1 cellular context compared by ENCODE assay signal in the genomic region with DNA sequence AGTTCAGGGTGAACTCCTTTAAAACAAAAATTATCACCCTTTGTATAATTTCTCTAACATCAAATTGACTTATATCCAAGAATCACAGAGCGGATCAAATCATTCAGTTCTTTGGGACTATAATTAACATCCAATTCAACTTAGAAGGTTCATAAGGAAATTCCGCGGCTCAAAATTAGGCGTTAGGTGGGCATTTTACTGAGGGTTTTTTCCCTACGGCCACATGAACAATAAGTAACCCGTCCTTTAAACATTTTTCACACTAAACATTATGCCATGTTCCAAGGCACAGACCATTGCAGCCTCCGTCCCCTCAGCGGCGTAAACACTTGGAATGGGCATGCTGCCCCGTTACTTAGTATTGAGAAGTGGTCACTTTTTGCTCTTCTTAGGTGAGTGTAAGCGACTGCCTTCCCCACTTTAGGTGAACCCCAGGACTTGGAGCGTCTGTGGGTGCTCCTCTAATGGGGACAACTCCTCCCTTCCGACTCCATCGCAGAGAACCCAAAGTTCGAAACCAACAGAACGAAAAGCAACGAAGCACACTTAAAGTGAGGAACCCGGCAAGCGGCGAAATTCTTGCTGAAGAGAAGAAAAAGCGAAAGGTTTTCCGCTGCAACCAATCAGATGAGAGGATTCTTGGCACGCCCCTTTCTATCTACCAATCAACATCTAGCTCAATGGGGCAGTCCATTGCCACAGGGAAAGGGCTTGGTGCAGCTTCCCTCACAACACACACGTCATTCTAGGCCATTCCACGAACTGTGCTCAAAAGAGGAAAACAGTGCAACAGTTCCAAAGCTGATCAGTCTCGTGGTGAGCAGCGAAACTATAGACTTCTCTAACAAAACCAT.
TF ChIP-seq lines count a peak whose summit lies in the region.

No MANE protein-coding gene starts in this region.

TF ChIP-seq in HepG2, 621 proteins besides CTCF, POLR2A, EP300 and RAD21 (continued from another document and continues in another):
- TF ChIP-seq, protein P1, sequence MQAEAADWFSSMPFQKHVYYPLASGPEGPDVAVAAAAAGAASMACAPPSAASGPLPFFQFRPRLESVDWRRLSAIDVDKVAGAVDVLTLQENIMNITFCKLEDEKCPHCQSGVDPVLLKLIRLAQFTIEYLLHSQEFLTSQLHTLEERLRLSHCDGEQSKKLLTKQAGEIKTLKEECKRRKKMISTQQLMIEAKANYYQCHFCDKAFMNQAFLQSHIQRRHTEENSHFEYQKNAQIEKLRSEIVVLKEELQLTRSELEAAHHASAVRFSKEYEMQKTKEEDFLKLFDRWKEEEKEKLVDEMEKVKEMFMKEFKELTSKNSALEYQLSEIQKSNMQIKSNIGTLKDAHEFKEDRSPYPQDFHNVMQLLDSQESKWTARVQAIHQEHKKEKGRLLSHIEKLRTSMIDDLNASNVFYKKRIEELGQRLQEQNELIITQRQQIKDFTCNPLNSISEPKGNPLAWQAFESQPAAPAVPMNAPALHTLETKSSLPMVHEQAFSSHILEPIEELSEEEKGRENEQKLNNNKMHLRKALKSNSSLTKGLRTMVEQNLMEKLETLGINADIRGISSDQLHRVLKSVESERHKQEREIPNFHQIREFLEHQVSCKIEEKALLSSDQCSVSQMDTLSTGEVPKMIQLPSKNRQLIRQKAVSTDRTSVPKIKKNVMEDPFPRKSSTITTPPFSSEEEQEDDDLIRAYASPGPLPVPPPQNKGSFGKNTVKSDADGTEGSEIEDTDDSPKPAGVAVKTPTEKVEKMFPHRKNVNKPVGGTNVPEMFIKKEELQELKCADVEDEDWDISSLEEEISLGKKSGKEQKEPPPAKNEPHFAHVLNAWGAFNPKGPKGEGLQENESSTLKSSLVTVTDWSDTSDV (CRISPR knock-in tag; IDR thresholded peaks at IDR 0.05), result no peak
- TF ChIP-seq TOPORS (CRISPR knock-in tag; IDR thresholded peaks at IDR 0.05), result no peak
- TF ChIP-seq, protein P2, sequence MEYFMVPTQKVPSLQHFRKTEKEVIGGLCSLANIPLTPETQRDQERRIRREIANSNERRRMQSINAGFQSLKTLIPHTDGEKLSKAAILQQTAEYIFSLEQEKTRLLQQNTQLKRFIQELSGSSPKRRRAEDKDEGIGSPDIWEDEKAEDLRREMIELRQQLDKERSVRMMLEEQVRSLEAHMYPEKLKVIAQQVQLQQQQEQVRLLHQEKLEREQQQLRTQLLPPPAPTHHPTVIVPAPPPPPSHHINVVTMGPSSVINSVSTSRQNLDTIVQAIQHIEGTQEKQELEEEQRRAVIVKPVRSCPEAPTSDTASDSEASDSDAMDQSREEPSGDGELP (IDR thresholded peaks at IDR 0.05; ENCODE audit: borderline replicate concordance, low read depth), result no peak
- no peak for TF ChIP-seq KAT2B (IDR thresholded peaks at IDR 0.05; ENCODE audit: borderline replicate concordance, low read depth, low read length)
- peak; percentile 67; the same call in 1 of the 2 replicates for TF ChIP-seq ZNF354B (CRISPR knock-in tag; IDR thresholded peaks at IDR 0.05)
- peak; percentile 83; the same call in 1 of the 2 replicates for TF ChIP-seq KDM5A (IDR thresholded peaks at IDR 0.05; ENCODE audit: borderline replicate concordance, low read length)
- TF ChIP-seq ZNF790 (CRISPR knock-in tag; IDR thresholded peaks at IDR 0.05; ENCODE audit: borderline replicate concordance), result no peak
- 0 out of 2 replicates have a peak, but pooled peaks have one; percentile 5 for TF ChIP-seq ZNF501 (CRISPR knock-in tag; IDR thresholded peaks at IDR 0.05)
- no peak for TF ChIP-seq ZC3H13 (CRISPR knock-in tag; IDR thresholded peaks at IDR 0.05)
- no peak for TF ChIP-seq SRSF4 (IDR thresholded peaks at IDR 0.05; ENCODE audit: low read depth, low read length, poor library complexity, severe bottlenecking)
- TF ChIP-seq ZNF773 (CRISPR knock-in tag; IDR thresholded peaks at IDR 0.05; ENCODE audit: borderline replicate concordance), result no peak
- TF ChIP-seq HMG20B (CRISPR knock-in tag; conservative IDR thresholded peaks at IDR 0.05), result no peak
- TF ChIP-seq, protein P3, sequence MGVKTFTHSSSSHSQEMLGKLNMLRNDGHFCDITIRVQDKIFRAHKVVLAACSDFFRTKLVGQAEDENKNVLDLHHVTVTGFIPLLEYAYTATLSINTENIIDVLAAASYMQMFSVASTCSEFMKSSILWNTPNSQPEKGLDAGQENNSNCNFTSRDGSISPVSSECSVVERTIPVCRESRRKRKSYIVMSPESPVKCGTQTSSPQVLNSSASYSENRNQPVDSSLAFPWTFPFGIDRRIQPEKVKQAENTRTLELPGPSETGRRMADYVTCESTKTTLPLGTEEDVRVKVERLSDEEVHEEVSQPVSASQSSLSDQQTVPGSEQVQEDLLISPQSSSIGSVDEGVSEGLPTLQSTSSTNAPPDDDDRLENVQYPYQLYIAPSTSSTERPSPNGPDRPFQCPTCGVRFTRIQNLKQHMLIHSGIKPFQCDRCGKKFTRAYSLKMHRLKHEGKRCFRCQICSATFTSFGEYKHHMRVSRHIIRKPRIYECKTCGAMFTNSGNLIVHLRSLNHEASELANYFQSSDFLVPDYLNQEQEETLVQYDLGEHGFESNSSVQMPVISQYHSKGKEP (CRISPR knock-in tag; IDR thresholded peaks at IDR 0.05), result no peak
- TF ChIP-seq NKX3-1 (CRISPR knock-in tag; IDR thresholded peaks at IDR 0.05), result no peak
- no peak for TF ChIP-seq ZNF451 (CRISPR knock-in tag; IDR thresholded peaks at IDR 0.05)
- TF ChIP-seq MAFK (conservative IDR thresholded peaks at IDR 0.05 in 1 of 2, IDR thresholded peaks at IDR 0.05 in 1 of 2; ENCODE audit: low read length in 2 of 2), result peak; percentile 7 to 27; a peak in 2 of 4 replicates
- TF ChIP-seq PHF8 (CRISPR knock-in tag; IDR thresholded peaks at IDR 0.05), result peak; percentile 22; the same call in 1 of the 2 replicates
- TF ChIP-seq, protein P4, sequence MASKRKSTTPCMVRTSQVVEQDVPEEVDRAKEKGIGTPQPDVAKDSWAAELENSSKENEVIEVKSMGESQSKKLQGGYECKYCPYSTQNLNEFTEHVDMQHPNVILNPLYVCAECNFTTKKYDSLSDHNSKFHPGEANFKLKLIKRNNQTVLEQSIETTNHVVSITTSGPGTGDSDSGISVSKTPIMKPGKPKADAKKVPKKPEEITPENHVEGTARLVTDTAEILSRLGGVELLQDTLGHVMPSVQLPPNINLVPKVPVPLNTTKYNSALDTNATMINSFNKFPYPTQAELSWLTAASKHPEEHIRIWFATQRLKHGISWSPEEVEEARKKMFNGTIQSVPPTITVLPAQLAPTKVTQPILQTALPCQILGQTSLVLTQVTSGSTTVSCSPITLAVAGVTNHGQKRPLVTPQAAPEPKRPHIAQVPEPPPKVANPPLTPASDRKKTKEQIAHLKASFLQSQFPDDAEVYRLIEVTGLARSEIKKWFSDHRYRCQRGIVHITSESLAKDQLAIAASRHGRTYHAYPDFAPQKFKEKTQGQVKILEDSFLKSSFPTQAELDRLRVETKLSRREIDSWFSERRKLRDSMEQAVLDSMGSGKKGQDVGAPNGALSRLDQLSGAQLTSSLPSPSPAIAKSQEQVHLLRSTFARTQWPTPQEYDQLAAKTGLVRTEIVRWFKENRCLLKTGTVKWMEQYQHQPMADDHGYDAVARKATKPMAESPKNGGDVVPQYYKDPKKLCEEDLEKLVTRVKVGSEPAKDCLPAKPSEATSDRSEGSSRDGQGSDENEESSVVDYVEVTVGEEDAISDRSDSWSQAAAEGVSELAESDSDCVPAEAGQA (IDR thresholded peaks at IDR 0.05; ENCODE audit: low read depth), result no peak
- TF ChIP-seq, protein P4 (CRISPR knock-in tag; IDR thresholded peaks at IDR 0.05; ENCODE audit: borderline replicate concordance), result no peak
- TF ChIP-seq, protein P5, sequence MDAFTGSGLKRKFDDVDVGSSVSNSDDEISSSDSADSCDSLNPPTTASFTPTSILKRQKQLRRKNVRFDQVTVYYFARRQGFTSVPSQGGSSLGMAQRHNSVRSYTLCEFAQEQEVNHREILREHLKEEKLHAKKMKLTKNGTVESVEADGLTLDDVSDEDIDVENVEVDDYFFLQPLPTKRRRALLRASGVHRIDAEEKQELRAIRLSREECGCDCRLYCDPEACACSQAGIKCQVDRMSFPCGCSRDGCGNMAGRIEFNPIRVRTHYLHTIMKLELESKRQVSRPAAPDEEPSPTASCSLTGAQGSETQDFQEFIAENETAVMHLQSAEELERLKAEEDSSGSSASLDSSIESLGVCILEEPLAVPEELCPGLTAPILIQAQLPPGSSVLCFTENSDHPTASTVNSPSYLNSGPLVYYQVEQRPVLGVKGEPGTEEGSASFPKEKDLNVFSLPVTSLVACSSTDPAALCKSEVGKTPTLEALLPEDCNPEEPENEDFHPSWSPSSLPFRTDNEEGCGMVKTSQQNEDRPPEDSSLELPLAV (CRISPR knock-in tag; conservative IDR thresholded peaks at IDR 0.05; ENCODE audit: low read depth), result no peak
- TF ChIP-seq, protein P6, sequence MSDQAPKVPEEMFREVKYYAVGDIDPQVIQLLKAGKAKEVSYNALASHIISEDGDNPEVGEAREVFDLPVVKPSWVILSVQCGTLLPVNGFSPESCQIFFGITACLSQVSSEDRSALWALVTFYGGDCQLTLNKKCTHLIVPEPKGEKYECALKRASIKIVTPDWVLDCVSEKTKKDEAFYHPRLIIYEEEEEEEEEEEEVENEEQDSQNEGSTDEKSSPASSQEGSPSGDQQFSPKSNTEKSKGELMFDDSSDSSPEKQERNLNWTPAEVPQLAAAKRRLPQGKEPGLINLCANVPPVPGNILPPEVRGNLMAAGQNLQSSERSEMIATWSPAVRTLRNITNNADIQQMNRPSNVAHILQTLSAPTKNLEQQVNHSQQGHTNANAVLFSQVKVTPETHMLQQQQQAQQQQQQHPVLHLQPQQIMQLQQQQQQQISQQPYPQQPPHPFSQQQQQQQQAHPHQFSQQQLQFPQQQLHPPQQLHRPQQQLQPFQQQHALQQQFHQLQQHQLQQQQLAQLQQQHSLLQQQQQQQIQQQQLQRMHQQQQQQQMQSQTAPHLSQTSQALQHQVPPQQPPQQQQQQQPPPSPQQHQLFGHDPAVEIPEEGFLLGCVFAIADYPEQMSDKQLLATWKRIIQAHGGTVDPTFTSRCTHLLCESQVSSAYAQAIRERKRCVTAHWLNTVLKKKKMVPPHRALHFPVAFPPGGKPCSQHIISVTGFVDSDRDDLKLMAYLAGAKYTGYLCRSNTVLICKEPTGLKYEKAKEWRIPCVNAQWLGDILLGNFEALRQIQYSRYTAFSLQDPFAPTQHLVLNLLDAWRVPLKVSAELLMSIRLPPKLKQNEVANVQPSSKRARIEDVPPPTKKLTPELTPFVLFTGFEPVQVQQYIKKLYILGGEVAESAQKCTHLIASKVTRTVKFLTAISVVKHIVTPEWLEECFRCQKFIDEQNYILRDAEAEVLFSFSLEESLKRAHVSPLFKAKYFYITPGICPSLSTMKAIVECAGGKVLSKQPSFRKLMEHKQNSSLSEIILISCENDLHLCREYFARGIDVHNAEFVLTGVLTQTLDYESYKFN (CRISPR knock-in tag; conservative IDR thresholded peaks at IDR 0.05), result no peak
- TF ChIP-seq MAFF (IDR thresholded peaks at IDR 0.05; ENCODE audit: low read depth, low read length), result peak; percentile 50; the same call in 1 of the 2 replicates
- TF ChIP-seq, protein P7, sequence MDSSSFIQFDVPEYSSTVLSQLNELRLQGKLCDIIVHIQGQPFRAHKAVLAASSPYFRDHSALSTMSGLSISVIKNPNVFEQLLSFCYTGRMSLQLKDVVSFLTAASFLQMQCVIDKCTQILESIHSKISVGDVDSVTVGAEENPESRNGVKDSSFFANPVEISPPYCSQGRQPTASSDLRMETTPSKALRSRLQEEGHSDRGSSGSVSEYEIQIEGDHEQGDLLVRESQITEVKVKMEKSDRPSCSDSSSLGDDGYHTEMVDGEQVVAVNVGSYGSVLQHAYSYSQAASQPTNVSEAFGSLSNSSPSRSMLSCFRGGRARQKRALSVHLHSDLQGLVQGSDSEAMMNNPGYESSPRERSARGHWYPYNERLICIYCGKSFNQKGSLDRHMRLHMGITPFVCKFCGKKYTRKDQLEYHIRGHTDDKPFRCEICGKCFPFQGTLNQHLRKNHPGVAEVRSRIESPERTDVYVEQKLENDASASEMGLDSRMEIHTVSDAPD (CRISPR knock-in tag; IDR thresholded peaks at IDR 0.05), result 0 out of 2 replicates have a peak, but pooled peaks have one; percentile 58
- TF ChIP-seq, protein P8, sequence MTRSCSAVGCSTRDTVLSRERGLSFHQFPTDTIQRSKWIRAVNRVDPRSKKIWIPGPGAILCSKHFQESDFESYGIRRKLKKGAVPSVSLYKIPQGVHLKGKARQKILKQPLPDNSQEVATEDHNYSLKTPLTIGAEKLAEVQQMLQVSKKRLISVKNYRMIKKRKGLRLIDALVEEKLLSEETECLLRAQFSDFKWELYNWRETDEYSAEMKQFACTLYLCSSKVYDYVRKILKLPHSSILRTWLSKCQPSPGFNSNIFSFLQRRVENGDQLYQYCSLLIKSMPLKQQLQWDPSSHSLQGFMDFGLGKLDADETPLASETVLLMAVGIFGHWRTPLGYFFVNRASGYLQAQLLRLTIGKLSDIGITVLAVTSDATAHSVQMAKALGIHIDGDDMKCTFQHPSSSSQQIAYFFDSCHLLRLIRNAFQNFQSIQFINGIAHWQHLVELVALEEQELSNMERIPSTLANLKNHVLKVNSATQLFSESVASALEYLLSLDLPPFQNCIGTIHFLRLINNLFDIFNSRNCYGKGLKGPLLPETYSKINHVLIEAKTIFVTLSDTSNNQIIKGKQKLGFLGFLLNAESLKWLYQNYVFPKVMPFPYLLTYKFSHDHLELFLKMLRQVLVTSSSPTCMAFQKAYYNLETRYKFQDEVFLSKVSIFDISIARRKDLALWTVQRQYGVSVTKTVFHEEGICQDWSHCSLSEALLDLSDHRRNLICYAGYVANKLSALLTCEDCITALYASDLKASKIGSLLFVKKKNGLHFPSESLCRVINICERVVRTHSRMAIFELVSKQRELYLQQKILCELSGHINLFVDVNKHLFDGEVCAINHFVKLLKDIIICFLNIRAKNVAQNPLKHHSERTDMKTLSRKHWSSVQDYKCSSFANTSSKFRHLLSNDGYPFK (CRISPR knock-in tag; IDR thresholded peaks at IDR 0.05; ENCODE audit: borderline replicate concordance), result no peak
- 0 out of 2 replicates have a peak, but pooled peaks have one; percentile 9 for TF ChIP-seq ARNTL (CRISPR knock-in tag; IDR thresholded peaks at IDR 0.05)
- TF ChIP-seq PHF5A (CRISPR knock-in tag; IDR thresholded peaks at IDR 0.05; ENCODE audit: low read depth, unreplicated experiment), result no peak
- no peak for TF ChIP-seq SPEN (CRISPR knock-in tag; IDR thresholded peaks at IDR 0.05; ENCODE audit: low read depth)
- TF ChIP-seq NFE2L1 (CRISPR knock-in tag; IDR thresholded peaks at IDR 0.05; ENCODE audit: borderline replicate concordance), result no peak
- no peak for TF ChIP-seq ZFP36 (IDR thresholded peaks at IDR 0.05; ENCODE audit: borderline replicate concordance, low read depth, low read length, partially characterized antibody)
- no peak for TF ChIP-seq ZNF430 (CRISPR knock-in tag; IDR thresholded peaks at IDR 0.05)
- no peak; the same call in none of the 2 replicates for TF ChIP-seq DMAP1 (CRISPR knock-in tag; IDR thresholded peaks at IDR 0.05)
